ENCODE assay signal across 2 cellular contexts in genomic region chr3:189529889-189530288, GRCh38.
TF ChIP-seq lines count a peak whose summit lies in the region.

No MANE protein-coding gene starts in this region.

TF ChIP-seq in neural cell, 6 proteins besides CTCF, POLR2A, EP300 and RAD21 (continued from another document):
- TF ChIP-seq REST (IDR thresholded peaks at IDR 0.05; ENCODE audit: borderline replicate concordance) (no peak), EZH2 (IDR thresholded peaks at IDR 0.05; ENCODE audit: borderline replicate concordance, insufficient read depth, low read length, poor library complexity, severe bottlenecking) (no peak)

TF ChIP-seq in GM23338, 12 proteins besides CTCF, POLR2A, EP300 and RAD21 (continued from another document):
- TF ChIP-seq ZNF462 (CRISPR knock-in tag; IDR thresholded peaks at IDR 0.05): no peak
- TF ChIP-seq CREB1 (CRISPR knock-in tag; IDR thresholded peaks at IDR 0.05; ENCODE audit: low read depth): no peak
- TF ChIP-seq STAT1 (IDR thresholded peaks at IDR 0.05; ENCODE audit: unreplicated experiment): no peak
- TF ChIP-seq ZNF331 (CRISPR knock-in tag; IDR thresholded peaks at IDR 0.05; ENCODE audit: low read depth): no peak
- no peak for TF ChIP-seq ZNF114 (CRISPR knock-in tag; IDR thresholded peaks at IDR 0.05)
TF ChIP-seq in GM23338: peak in this region for 0.
